Comparison of ENCODE assay signal across 12 cellular contexts in the genomic region with DNA sequence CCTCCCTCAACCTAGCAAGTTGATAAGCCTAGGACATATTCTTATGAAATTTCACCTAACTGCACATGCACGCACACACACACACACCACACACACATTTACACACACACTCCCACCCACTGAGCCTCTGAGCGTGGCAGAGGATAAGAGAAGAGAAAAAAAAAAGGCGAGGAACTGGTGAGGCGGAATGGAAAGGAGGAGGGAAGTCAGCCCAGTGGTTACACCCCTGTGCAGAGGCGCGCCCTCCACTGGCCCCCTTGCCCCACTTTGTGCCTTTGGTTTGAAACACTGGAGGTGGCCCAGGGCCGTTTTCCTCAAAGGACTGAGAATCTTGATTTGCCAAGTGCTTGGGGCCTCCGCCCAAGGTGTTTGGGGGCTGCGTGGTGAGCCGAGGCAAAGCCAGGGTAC. TPM values are rescaled to one million over a fixed set of nuclear protein-coding genes. Genes with fewer than 3 reads are reported as not detected.
DNase-seq lines count a peak whose midpoint lies in the region; ATAC-seq and TF ChIP-seq lines count a peak whose summit lies in the region.
"Had no signal": no experiment of that assay in that cellular context is flagged by ENCODE, and none has a peak within 500 bp of the region (broad histone marks: within the 10 kb centered on the region; RNA-seq: fewer than 3 reads in every experiment).

No MANE protein-coding gene starts in this region.

- H3K27me3 ChIP-seq in gastrocnemius medialis = peaks cover 100% of the 10 kb centered on the region in 3 donors

- H3K36me3 ChIP-seq in gastrocnemius medialis = no peaks in the 10 kb centered on the region

- DNase-seq in G401 (ENCODE audit: low spot score) (peak; percentile 56), NCI-H748 (lab: John Stamatoyannopoulos, UW; ENCODE audit: unreplicated experiment) (peak; percentile 88), fibroblast of mammary gland (ENCODE audit: low read depth) (no peak), retina (peak; percentile 83), RPMI8226 (no peak), gastrocnemius medialis (no peak)
- no peak for DNase-seq in activated naive CD4-positive, alpha-beta T cell treated with Interleukin-2 at 50 U/mL for 16 hours
- DNase-seq: cortex of kidney; DND-41; naive thymus-derived CD4-positive, alpha-beta T cell; NCI-H774; trophoblast cell had no signal

- TF ChIP-seq CTCF in fibroblast of mammary gland (conservative IDR thresholded peaks at IDR 0.05; ENCODE audit: control insufficient read depth, insufficient read depth, low read depth, low read length) = no peak
- no peak for TF ChIP-seq CTCF in gastrocnemius medialis (IDR thresholded peaks at IDR 0.05 in 4 of 5, conservative IDR thresholded peaks at IDR 0.05 in 1 of 5)

- no peak for ATAC-seq in gastrocnemius medialis
- ATAC-seq: naive thymus-derived CD4-positive, alpha-beta T cell had no signal

- no peak for TF ChIP-seq POLR2A in gastrocnemius medialis (IDR thresholded peaks at IDR 0.05)

- no peaks in the 10 kb centered on the region for H3K9me3 ChIP-seq in gastrocnemius medialis

- no peak overlapping the region for H3K27ac ChIP-seq in gastrocnemius medialis

- intact Hi-C loops in gastrocnemius medialis (cut with DNase I; ENCODE audit: low total_unique reads) = no loop called here

- H3K4me3 ChIP-seq in fibroblast of mammary gland (ENCODE audit: control insufficient read depth, low read depth, low read length) = peak overlapping the region; percentile 35
- peak overlapping the region in 1 of 4 donors; percentile 27 for H3K4me3 ChIP-seq in gastrocnemius medialis

- H3K4me1 ChIP-seq in gastrocnemius medialis = peaks cover 4 to 10% of the 10 kb centered on the region in 2 donors

- in situ Hi-C loops in G401 (cut with HindIII; ENCODE audit: low sequenced_read_pairs) (loop anchor here (25.0 kb wide), 1 partner anchor 284 kb away; no protein-coding TSS in a partner anchor), gastrocnemius medialis (cut with MboI; ENCODE audit: low sequenced_read_pairs in 4 of 4) (loop anchor here in 2 of 4 donors (25.0 kb wide), 2 partner anchors 309 to 509 kb away; a partner anchor contains a TSS)

RNA-seq across cellular contexts. Expression of a gene that starts 20.7 kb away (rescaled TPM):
- 175 and 199 TPM in 2 replicates for total RNA-seq in G401 (2014; rRNA removed; shearing (Covaris generic))
- total RNA-seq in gastrocnemius medialis = under 1 TPM in 2 of 4 donors, not detected in 2; 0.36 to 0.55 TPM
- total RNA-seq: naive thymus-derived CD4-positive, alpha-beta T cell had no signal

RNA-seq across cellular contexts. Expression of a gene that starts 22.7 kb away (rescaled TPM):
- 20.8 and 23.0 TPM in 2 replicates for total RNA-seq in G401 (2014; rRNA removed; shearing (Covaris generic))
- under 1 TPM in 2 of 4 donors, not detected in 2; 0.13 to 0.85 TPM for total RNA-seq in gastrocnemius medialis
- total RNA-seq: naive thymus-derived CD4-positive, alpha-beta T cell had no signal

Comparison
In these comparisons a context has a peak if more than half of its experiments do, and no peak if none do; other contexts are left out.
1. DNase-seq: peak in G401 (single experiment), NCI-H748 (single experiment) and retina (single experiment); none in fibroblast of mammary gland (single experiment), activated naive CD4-positive, alpha-beta T cell treated with Interleukin-2 at 50 U/mL for 16 hours (single experiment), RPMI8226 (single experiment) and gastrocnemius medialis (0 of 2).
2. RNA of a gene that starts 20.7 kb away (total RNA-seq): 175 to 199 TPM in G401; 0.36 to 0.55 TPM in gastrocnemius medialis; every median in the first group is over 100 times any median in the second.
3. RNA of a gene that starts 22.7 kb away (total RNA-seq): 20.8 to 23.0 TPM in G401; 0.13 to 0.85 TPM in gastrocnemius medialis; every median in the first group is over 10 times any median in the second.